Comparison of ENCODE assay signal across 15 cellular contexts in the genomic region with DNA sequence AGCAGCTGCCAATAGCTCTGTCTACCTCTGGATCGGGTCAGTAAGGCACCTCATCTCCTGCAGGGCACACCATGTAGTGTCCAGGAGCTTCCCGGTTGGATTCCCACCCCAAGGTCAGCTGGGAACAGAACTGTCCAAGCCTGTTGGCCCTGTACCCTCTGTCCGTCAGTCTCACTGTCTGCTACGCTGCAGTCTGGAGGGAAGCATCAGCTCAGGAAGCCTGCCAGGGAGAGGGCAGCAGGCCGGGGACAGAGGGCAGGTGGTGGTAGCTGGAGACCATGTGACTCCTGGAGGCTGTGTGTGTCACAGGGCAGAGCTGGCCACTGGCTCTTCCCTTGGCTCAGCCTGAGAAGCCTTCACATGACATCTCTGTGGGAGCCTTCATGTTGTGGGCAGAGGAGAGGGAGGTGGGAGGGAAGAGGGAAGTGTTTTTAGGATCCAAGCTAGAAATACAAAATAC.
A peak's percentile ranks its signal among the peaks of the same experiment; 100 is the strongest.
DNase-seq lines count a peak whose midpoint lies in the region; ATAC-seq and TF ChIP-seq lines count a peak whose summit lies in the region.
"Had no signal": no experiment of that assay in that cellular context is flagged by ENCODE, and none has a peak within 500 bp of the region (broad histone marks: within the 10 kb centered on the region; RNA-seq: fewer than 3 reads in every experiment).

No MANE protein-coding gene starts in this region.

- H3K27ac ChIP-seq in gastroesophageal sphincter (peak overlapping the region in 1 of 4 donors; percentile 12), thyroid gland (peak overlapping the region in 2 of 3 donors; percentile 4 to 43)
- H3K27ac ChIP-seq: cardiac muscle cell, prostate gland had no signal

- H3K9me3 ChIP-seq in gastroesophageal sphincter (no peaks in the 10 kb centered on the region), thyroid gland (no peaks in the 10 kb centered on the region)
- H3K9me3 ChIP-seq: prostate gland had no signal

- intact Hi-C loops in thyroid gland (cut with DNase I), result no loop called here

- no peak for TF ChIP-seq EP300 in gastroesophageal sphincter (IDR thresholded peaks at IDR 0.05)

- WGBS in gastroesophageal sphincter (ENCODE audit: low coverage in 1 of 2), 2 donors, result 75% methylated on average over 2 of the region's 5 CpGs; no CpG with 5 or more reads in 1 of the 2 donors
- WGBS in thyroid gland, 2 donors, result 83 to 84% methylated on average over 2 to 5 of the region's 5 CpGs

- TF ChIP-seq POLR2A in gastroesophageal sphincter (IDR thresholded peaks at IDR 0.05) (no peak), thyroid gland (IDR thresholded peaks at IDR 0.05) (no peak)

- peak; percentile 47 for ATAC-seq in gastroesophageal sphincter
- ATAC-seq in GM21447 (IDR thresholded peaks at IDR 0.05; ENCODE audit: unreplicated experiment), result no peak
- ATAC-seq: stimulated activated naive CD8-positive, alpha-beta T cell treated with anti-CD3 and anti-CD28 coated beads, Interleukin-15, amount 100 ng/mL, for 72 hours had no signal

- no peak for TF ChIP-seq CTCF in gastroesophageal sphincter (IDR thresholded peaks at IDR 0.05)
- TF ChIP-seq CTCF in thyroid gland (IDR thresholded peaks at IDR 0.05), result no peak

- H3K36me3 ChIP-seq in gastroesophageal sphincter (no peaks in the 10 kb centered on the region), thyroid gland (no peaks in the 10 kb centered on the region)
- H3K36me3 ChIP-seq: cardiac muscle cell, prostate gland had no signal

- no peak overlapping the region for H3K4me3 ChIP-seq in gastroesophageal sphincter
- H3K4me3 ChIP-seq in thyroid gland (replicated peaks in 1 of 3), result no peak overlapping the region
- H3K4me3 ChIP-seq: cardiac muscle cell, prostate gland had no signal

- DNase-seq in RPMI7951 (ENCODE audit: low read depth), result peak; percentile 78
- peak; percentile 44 for DNase-seq in mucosa of gallbladder (ENCODE audit: low spot score)
- no peak for DNase-seq in thyroid gland
- no peak for DNase-seq in NCI-H2107 (lab: John Stamatoyannopoulos, UW)
- DNase-seq in SKM-1 (lab: John Stamatoyannopoulos, UW; ENCODE audit: unreplicated experiment), result no peak
- DNase-seq in NCI-H774 (lab: John Stamatoyannopoulos, UW), result no peak
- DNase-seq: activated naive CD4-positive, alpha-beta T cell treated with anti-CD3 and anti-CD28 coated beads, Interleukin-2, amount 10 ng/mL, durations not matched to agents 7 days and 5 days; CD4-positive, alpha-beta memory T cell; NCI-H1930; SIG-M5; stimulated activated naive CD8-positive, alpha-beta T cell treated with anti-CD3 and anti-CD28 coated beads, Interleukin-15, amount 100 ng/mL, for 72 hours had no signal

- H3K27me3 ChIP-seq in gastroesophageal sphincter (peaks cover 10% of the 10 kb centered on the region), thyroid gland (peaks cover 9% of the 10 kb centered on the region)
- H3K27me3 ChIP-seq: cardiac muscle cell had no signal

- H3K4me1 ChIP-seq in gastroesophageal sphincter (peaks cover 0 to 32% (median 0%) of the 10 kb centered on the region in 3 donors), thyroid gland (peaks cover 2 to 9% of the 10 kb centered on the region in 2 donors)
- H3K4me1 ChIP-seq: prostate gland had no signal

Comparison
In these comparisons a context has a peak if more than half of its experiments do, and no peak if none do; other contexts are left out.
1. DNase-seq: peak in RPMI7951 (single experiment) and mucosa of gallbladder (single experiment); none in thyroid gland (0 of 2), NCI-H2107 (single experiment), SKM-1 (single experiment) and NCI-H774 (single experiment).